Comparison of ENCODE assay signal across 26 cellular contexts in genomic region chr1:118556936-118557335, GRCh38.
"Had no signal": no experiment of that assay in that cellular context is flagged by ENCODE, and none has a peak within 500 bp of the region (broad histone marks: within the 10 kb centered on the region; RNA-seq: fewer than 3 reads in every experiment).

No MANE protein-coding gene starts in this region.

- H3K9me3 ChIP-seq: lower lobe of right lung, neutrophil, right lobe of liver, suprapubic skin, transverse colon, vagina had no signal

- H3K36me3 ChIP-seq: esophagus muscularis mucosa, heart right ventricle, lower lobe of right lung, neutrophil, right lobe of liver, suprapubic skin, transverse colon, vagina had no signal

- H3K27ac ChIP-seq: dorsolateral prefrontal cortex, esophagus muscularis mucosa, foreskin keratinocyte, heart right ventricle, lower lobe of right lung, neutrophil, parathyroid adenoma, right lobe of liver, suprapubic skin, transverse colon, vagina had no signal

- H3K4me3 ChIP-seq: dorsolateral prefrontal cortex, esophagus muscularis mucosa, heart right ventricle, lower lobe of right lung, right lobe of liver, suprapubic skin, transverse colon, vagina had no signal

- H3K4me1 ChIP-seq: esophagus muscularis mucosa, foreskin keratinocyte, heart right ventricle, lower lobe of right lung, parathyroid adenoma, right lobe of liver, suprapubic skin, transverse colon, vagina had no signal

- H3K79me2 ChIP-seq: parathyroid adenoma had no signal

- H3K9ac ChIP-seq: parathyroid adenoma had no signal

- H3K27me3 ChIP-seq: dorsolateral prefrontal cortex, esophagus muscularis mucosa, foreskin keratinocyte, heart right ventricle, neutrophil, right lobe of liver, suprapubic skin, transverse colon, vagina had no signal

- DNase-seq: dorsolateral prefrontal cortex; effector CD4-positive, alpha-beta T cell; endodermal cell; glutamatergic neuron; heart right ventricle; hippocampal formation; kidney glomerular epithelial cell; left colon; left ventricle myocardium superior; lower lobe of right lung; natural killer cell; right lobe of liver; small intestine; stimulated activated CD4-positive, alpha-beta T cell treated with anti-CD3 and anti-CD28 coated beads, Interleukin-12 subunit alpha, Interleukin-12 subunit beta, amount 100 ng/mL, for 4 hours; stimulated activated CD4-positive, alpha-beta T cell treated with anti-CD3 and anti-CD28 coated beads, Interleukin-1b, Interleukin-23, amount 100 ng/mL, for 48 hours; stimulated activated CD4-positive, alpha-beta T cell treated with anti-CD3 and anti-CD28 coated beads, Interleukin-4, amount 100 ng/mL, for 1 hour; stimulated activated CD8-positive, alpha-beta memory T cell treated with anti-CD3 and anti-CD28 coated beads, Interleukin-4, amount 100 ng/mL, for 48 hours; stimulated activated naive CD4-positive, alpha-beta T cell; stimulated activated naive CD8-positive, alpha-beta T cell treated with anti-CD3 and anti-CD28 coated beads, Interleukin-15, amount 100 ng/mL, for 72 hours; transverse colon had no signal
